In genomic region chr4:167606551-167606950, GRCh38 we compare ENCODE assay signal across 28 cellular contexts.
"Had no signal": no experiment of that assay in that cellular context is flagged by ENCODE, and none has a peak within 500 bp of the region (broad histone marks: within the 10 kb centered on the region; RNA-seq: fewer than 3 reads in every experiment).

No MANE protein-coding gene starts in this region.

- H3K4me1 ChIP-seq: gastrocnemius medialis, sigmoid colon, suprapubic skin, tibial nerve had no signal

- DNase-seq: activated CD4-positive, alpha-beta memory T cell treated with anti-CD3 and anti-CD28 coated beads for 36 hours; activated CD4-positive, alpha-beta T cell treated with anti-CD3 and anti-CD28 coated beads, Interleukin-2, amount 10 ng/mL, durations not matched to agents 24 days and 14 days; activated CD8-positive, alpha-beta memory T cell treated with anti-CD3 and anti-CD28 coated beads, Interleukin-2, amount 50 U/mL, for 4 hours; activated naive CD8-positive, alpha-beta T cell treated with anti-CD3 and anti-CD28 coated beads, Interleukin-2, amount 50 U/mL, for 24 hours; activated T-cell treated with anti-CD3 and anti-CD28 coated beads, Interleukin-2, amount 50 U/mL, for 24 hours; amygdala; caudate nucleus; cortex of kidney; effector memory CD8-positive, alpha-beta T cell; erythroblast; gastrocnemius medialis; glutamatergic neuron; kidney; left colon; naive B cell; nephron progenitor cell; retina; sigmoid colon; stimulated activated CD4-positive, alpha-beta T cell treated with anti-CD3 and anti-CD28 coated beads, Interleukin-1b, Interleukin-23, amount 100 ng/mL, for 48 hours; stimulated activated naive B cell treated with anti-CD40 and anti-IgM and Interleukin-4, amounts not matched to agents 10 μg/mL and 1 μg/mL and 100 μg/mL, for 72 hours had no signal

- H3K9me3 ChIP-seq: gastrocnemius medialis, neutrophil, sigmoid colon, suprapubic skin, tibial nerve had no signal

- H3K36me3 Mint-ChIP-seq: activated CD4-positive, alpha-beta memory T cell treated with anti-CD3 and anti-CD28 coated beads for 36 hours; activated naive CD4-positive, alpha-beta T cell treated with anti-CD3 and anti-CD28 coated beads, Interleukin-2, amount 50 U/mL, for 24 hours; mesothelial cell of epicardium; naive B cell; stimulated activated naive B cell treated with anti-CD40 and anti-IgM and Interleukin-4, amounts not matched to agents 10 μg/mL and 1 μg/mL and 100 μg/mL, for 72 hours had no signal

- H3K27ac ChIP-seq: gastrocnemius medialis, neutrophil, sigmoid colon, suprapubic skin, tibial nerve had no signal

- H3K4me1 Mint-ChIP-seq: activated naive CD4-positive, alpha-beta T cell treated with anti-CD3 and anti-CD28 coated beads, Interleukin-2, amount 50 U/mL, for 24 hours; activated naive CD8-positive, alpha-beta T cell treated with anti-CD3 and anti-CD28 coated beads, Interleukin-2, amount 50 U/mL, for 24 hours; mesothelial cell of epicardium; naive B cell; nephron progenitor cell; stimulated activated naive B cell treated with anti-CD40 and anti-IgM and Interleukin-4, amounts not matched to agents 10 μg/mL and 1 μg/mL and 100 μg/mL, for 72 hours had no signal

- H3K27ac Mint-ChIP-seq: activated CD4-positive, alpha-beta memory T cell treated with anti-CD3 and anti-CD28 coated beads for 36 hours; activated CD4-positive, alpha-beta T cell treated with anti-CD3 and anti-CD28 coated beads, Interleukin-2, amount 10 ng/mL, durations not matched to agents 24 days and 14 days; activated naive CD4-positive, alpha-beta T cell treated with anti-CD3 and anti-CD28 coated beads, Interleukin-2, amount 50 U/mL, for 24 hours; activated naive CD8-positive, alpha-beta T cell treated with anti-CD3 and anti-CD28 coated beads, Interleukin-2, amount 50 U/mL, for 24 hours; activated T-cell treated with anti-CD3 and anti-CD28 coated beads, Interleukin-2, amount 50 U/mL, for 24 hours; effector memory CD8-positive, alpha-beta T cell; mesothelial cell of epicardium; naive B cell; nephron progenitor cell; stimulated activated naive B cell treated with anti-CD40 and anti-IgM and Interleukin-4, amounts not matched to agents 10 μg/mL and 1 μg/mL and 100 μg/mL, for 72 hours; T-helper 2 cell treated with Interferon-gamma antibody and Interleukin-4, amounts not matched to agents 5 μg/mL and 100 μg/mL, for 36 hours had no signal

- H3K4me3 Mint-ChIP-seq: activated CD4-positive, alpha-beta memory T cell treated with anti-CD3 and anti-CD28 coated beads for 36 hours; activated CD4-positive, alpha-beta T cell treated with anti-CD3 and anti-CD28 coated beads, Interleukin-2, amount 10 ng/mL, durations not matched to agents 24 days and 14 days; activated naive CD4-positive, alpha-beta T cell treated with anti-CD3 and anti-CD28 coated beads, Interleukin-2, amount 50 U/mL, for 24 hours; activated naive CD8-positive, alpha-beta T cell treated with anti-CD3 and anti-CD28 coated beads, Interleukin-2, amount 50 U/mL, for 24 hours; activated T-cell treated with anti-CD3 and anti-CD28 coated beads, Interleukin-2, amount 50 U/mL, for 24 hours; effector memory CD8-positive, alpha-beta T cell; mesothelial cell of epicardium; naive B cell; nephron progenitor cell; T-helper 2 cell treated with Interferon-gamma antibody and Interleukin-4, amounts not matched to agents 5 μg/mL and 100 μg/mL, for 36 hours had no signal

- H3K4me3 ChIP-seq: gastrocnemius medialis, sigmoid colon, smooth muscle cell, suprapubic skin, tibial nerve had no signal

- H3K9me3 Mint-ChIP-seq: activated CD4-positive, alpha-beta T cell treated with anti-CD3 and anti-CD28 coated beads, Interleukin-2, amount 10 ng/mL, durations not matched to agents 24 days and 14 days; activated naive CD8-positive, alpha-beta T cell treated with anti-CD3 and anti-CD28 coated beads, Interleukin-2, amount 50 U/mL, for 24 hours; T-helper 2 cell treated with Interferon-gamma antibody and Interleukin-4, amounts not matched to agents 5 μg/mL and 100 μg/mL, for 36 hours had no signal

- H3K27me3 ChIP-seq: gastrocnemius medialis, neutrophil, sigmoid colon, suprapubic skin, tibial nerve had no signal

- H3K4me2 ChIP-seq: smooth muscle cell had no signal

- H3K36me3 ChIP-seq: gastrocnemius medialis, neutrophil, sigmoid colon, suprapubic skin, tibial nerve had no signal

- ATAC-seq: activated CD4-positive, CD25-positive, alpha-beta regulatory T cell treated with anti-CD3 and anti-CD28 coated beads, Interleukin-2, amount 50 U/mL, for 24 hours; activated naive CD8-positive, alpha-beta T cell treated with anti-CD3 and anti-CD28 coated beads, Interleukin-2, amount 50 U/mL, for 24 hours; effector memory CD8-positive, alpha-beta T cell; gastrocnemius medialis; left colon; stimulated activated naive B cell treated with anti-CD40 and anti-IgM and Interleukin-4, amounts not matched to agents 10 μg/mL and 1 μg/mL and 100 μg/mL, for 72 hours had no signal

- H3K27me3 Mint-ChIP-seq: activated CD4-positive, alpha-beta memory T cell treated with anti-CD3 and anti-CD28 coated beads for 36 hours; activated CD4-positive, alpha-beta T cell treated with anti-CD3 and anti-CD28 coated beads, Interleukin-2, amount 10 ng/mL, durations not matched to agents 24 days and 14 days; activated naive CD4-positive, alpha-beta T cell treated with anti-CD3 and anti-CD28 coated beads, Interleukin-2, amount 50 U/mL, for 24 hours; activated naive CD8-positive, alpha-beta T cell treated with anti-CD3 and anti-CD28 coated beads, Interleukin-2, amount 50 U/mL, for 24 hours; activated T-cell treated with anti-CD3 and anti-CD28 coated beads, Interleukin-2, amount 50 U/mL, for 24 hours; effector memory CD8-positive, alpha-beta T cell; naive B cell; stimulated activated naive B cell treated with anti-CD40 and anti-IgM and Interleukin-4, amounts not matched to agents 10 μg/mL and 1 μg/mL and 100 μg/mL, for 72 hours had no signal

- FAIRE-seq: kidney had no signal
